ENCODE assay signal across 24 cellular contexts in genomic region chr5:71744009-71744792, GRCh38. TPM values are rescaled to one million over a fixed set of nuclear protein-coding genes. Genes with fewer than 3 reads are reported as not detected.
DNase-seq lines count a peak whose midpoint lies in the region; FAIRE-seq and TF ChIP-seq lines count a peak whose summit lies in the region.
"Had no signal": no experiment of that assay in that cellular context is flagged by ENCODE, and none has a peak within 500 bp of the region (broad histone marks: within the 10 kb centered on the region; RNA-seq: fewer than 3 reads in every experiment).

No MANE protein-coding gene starts in this region.

- peaks cover 0 to 16% (median 5%) of the 10 kb centered on the region in 4 donors for H3K4me1 ChIP-seq in esophagus muscularis mucosa
- H3K4me1 ChIP-seq in small intestine (ENCODE audit: control insufficient read depth in 2 of 2, insufficient read depth in 1 of 2, low read depth in 1 of 2, low read length in 1 of 2): peaks cover 5 to 13% of the 10 kb centered on the region in 2 donors
- H3K4me1 ChIP-seq in ascending aorta: no peaks in the 10 kb centered on the region
- no peaks in the 10 kb centered on the region for H3K4me1 ChIP-seq in effector memory CD4-positive, alpha-beta T cell (ENCODE audit: control insufficient read depth, insufficient read depth, low read length, poor library complexity, severe bottlenecking)
- H3K4me1 ChIP-seq: SJSA1 had no signal

- H3K27ac ChIP-seq in C4-2B (peak overlapping the region; percentile 99), esophagus muscularis mucosa (replicated peaks in 1 of 4) (no peak overlapping the region), small intestine (ENCODE audit: low read depth in 1 of 2, low read length in 1 of 2) (peak overlapping the region; percentile 62 to 71), ascending aorta (no peak overlapping the region)
- H3K27ac ChIP-seq in effector memory CD4-positive, alpha-beta T cell (ENCODE audit: insufficient read depth, low read length, poor library complexity, severe bottlenecking): no peak overlapping the region
- H3K27ac ChIP-seq: SJSA1 had no signal

- CTCF ChIA-PET in activated CD4-positive, alpha-beta memory T cell treated with anti-CD3 and anti-CD28 coated beads, Interleukin-2, amount 10 ng/mL, durations not matched to agents 7 days and 5 days (lab: Charles Lee): interaction anchor here (1.5 kb wide), 1 partner anchor 269 kb away, joined by 3 read pairs; no protein-coding TSS in a partner anchor

- no peak for TF ChIP-seq POLR2A in esophagus muscularis mucosa (IDR thresholded peaks at IDR 0.05; ENCODE audit: low read depth)

- WGBS in esophagus muscularis mucosa: 62% methylated on average over 6 of the region's 7 CpGs
- 23 to 45% (median 37%) methylated on average over 7 of the region's 7 CpGs for WGBS in small intestine, 3 donors

- no peaks in the 10 kb centered on the region for H3K36me3 Mint-ChIP-seq in activated CD4-positive, alpha-beta memory T cell treated with anti-CD3 and anti-CD28 coated beads, Interleukin-2, amount 10 ng/mL, durations not matched to agents 7 days and 5 days (ENCODE audit: low read depth)

- peak; percentile 59 for DNase-seq in LNCaP clone FGC (ENCODE audit: low read depth)
- peak; percentile 74 for DNase-seq in esophagus muscularis mucosa (ENCODE audit: extremely low spot score)
- peak; percentile 89 for DNase-seq in small intestine
- no peak for DNase-seq in iPS-NIHi7 (ENCODE audit: extremely low spot score)
- DNase-seq in activated CD4-positive, alpha-beta memory T cell treated with anti-CD3 and anti-CD28 coated beads, Interleukin-2, amount 10 ng/mL, durations not matched to agents 7 days and 5 days: no peak
- no peak for DNase-seq in ascending aorta (ENCODE audit: low spot score in 2 of 2)
- no peak for DNase-seq in effector memory CD4-positive, alpha-beta T cell
- DNase-seq: C1 segment of cervical spinal cord; COR-L47; DMS153; EL; Karpas-422; NCI-H1105 treated with DMSO at 0.1 percent for 48 hours; NCI-H1694 treated with DMSO at 0.1 percent for 48 hours; NCI-H2107; NCI-H2227 treated with DMSO at 0.1 percent for 48 hours; NCI-H524; NK-92 treated with Interleukin-12 subunit alpha and Interleukin-12 subunit beta, amount 100 ng/mL, for 24 hours; RPMI8226 had no signal

- no peak for FAIRE-seq in small intestine (lab: Jason Lieb, UNC)
- FAIRE-seq: H1 had no signal

- H3K27ac Mint-ChIP-seq in activated CD4-positive, alpha-beta memory T cell treated with anti-CD3 and anti-CD28 coated beads, Interleukin-2, amount 10 ng/mL, durations not matched to agents 7 days and 5 days: no peak overlapping the region

- no peaks in the 10 kb centered on the region for H3K4me1 Mint-ChIP-seq in activated CD4-positive, alpha-beta memory T cell treated with anti-CD3 and anti-CD28 coated beads, Interleukin-2, amount 10 ng/mL, durations not matched to agents 7 days and 5 days

- no peaks in the 10 kb centered on the region for H3K9me3 Mint-ChIP-seq in activated CD4-positive, alpha-beta memory T cell treated with anti-CD3 and anti-CD28 coated beads, Interleukin-2, amount 10 ng/mL, durations not matched to agents 7 days and 5 days

- no peak for TF ChIP-seq CTCF in C4-2B (conservative IDR thresholded peaks at IDR 0.05)
- TF ChIP-seq CTCF in LNCaP clone FGC (IDR thresholded peaks at IDR 0.05; ENCODE audit: control insufficient read depth, extremely low read depth, insufficient read depth): no peak
- TF ChIP-seq CTCF in esophagus muscularis mucosa (IDR thresholded peaks at IDR 0.05): no peak
- TF ChIP-seq CTCF in ascending aorta (IDR thresholded peaks at IDR 0.05): no peak

- no peak for TF ChIP-seq EP300 in esophagus muscularis mucosa (IDR thresholded peaks at IDR 0.05)

- no peak overlapping the region for H3K4me3 ChIP-seq in LNCaP clone FGC (ENCODE audit: low read depth, low read length)
- H3K4me3 ChIP-seq in esophagus muscularis mucosa: no peak overlapping the region
- no peak overlapping the region for H3K4me3 ChIP-seq in small intestine (ENCODE audit: low read depth in 1 of 2, low read length in 2 of 2)
- no peak overlapping the region for H3K4me3 ChIP-seq in ascending aorta
- H3K4me3 ChIP-seq in effector memory CD4-positive, alpha-beta T cell (ENCODE audit: insufficient read depth, low read depth, low read length, poor library complexity, severe bottlenecking): no peak overlapping the region
- H3K4me3 ChIP-seq: SJSA1 had no signal

- H3K36me3 ChIP-seq in esophagus muscularis mucosa (no peaks in the 10 kb centered on the region), small intestine (ENCODE audit: control insufficient read depth in 2 of 2, insufficient read depth in 2 of 2, low read length in 2 of 2) (no peaks in the 10 kb centered on the region), ascending aorta (no peaks in the 10 kb centered on the region)
- H3K36me3 ChIP-seq in effector memory CD4-positive, alpha-beta T cell (ENCODE audit: control insufficient read depth, insufficient read depth, low read length): no peaks in the 10 kb centered on the region
- H3K36me3 ChIP-seq: SJSA1 had no signal

- no peak overlapping the region for H3K4me3 Mint-ChIP-seq in activated CD4-positive, alpha-beta memory T cell treated with anti-CD3 and anti-CD28 coated beads, Interleukin-2, amount 10 ng/mL, durations not matched to agents 7 days and 5 days

- no peaks in the 10 kb centered on the region for H3K9me3 ChIP-seq in esophagus muscularis mucosa
- H3K9me3 ChIP-seq in small intestine (ENCODE audit: control insufficient read depth, low read depth): no peaks in the 10 kb centered on the region
- H3K9me3 ChIP-seq in ascending aorta: no peaks in the 10 kb centered on the region
- no peaks in the 10 kb centered on the region for H3K9me3 ChIP-seq in effector memory CD4-positive, alpha-beta T cell (ENCODE audit: control insufficient read depth, low read length)
- H3K9me3 ChIP-seq: SJSA1 had no signal

- H3K27me3 Mint-ChIP-seq in activated CD4-positive, alpha-beta memory T cell treated with anti-CD3 and anti-CD28 coated beads, Interleukin-2, amount 10 ng/mL, durations not matched to agents 7 days and 5 days: peaks cover 12% of the 10 kb centered on the region

- intact Hi-C loops in esophagus muscularis mucosa (cut with DNase I): no loop called here
- intact Hi-C loops in ascending aorta (cut with DNase I): no loop called here

- no peaks in the 10 kb centered on the region for H3K27me3 ChIP-seq in esophagus muscularis mucosa
- H3K27me3 ChIP-seq in small intestine (ENCODE audit: control insufficient read depth in 2 of 2, insufficient read depth in 2 of 2, low read length in 2 of 2): no peaks in the 10 kb centered on the region
- no peaks in the 10 kb centered on the region for H3K27me3 ChIP-seq in ascending aorta
- no peaks in the 10 kb centered on the region for H3K27me3 ChIP-seq in effector memory CD4-positive, alpha-beta T cell (replicated peaks; ENCODE audit: control insufficient read depth, insufficient read depth, low read length, poor library complexity, severe bottlenecking)
- H3K27me3 ChIP-seq: SJSA1 had no signal

- POLR2A ChIA-PET in activated CD4-positive, alpha-beta memory T cell treated with anti-CD3 and anti-CD28 coated beads, Interleukin-2, amount 10 ng/mL, durations not matched to agents 7 days and 5 days (lab: Charles Lee): no interaction called here

RNA-seq across cellular contexts. Expression of gene CARTPT, which starts 25.1 kb away (rescaled TPM):
- total RNA-seq in esophagus muscularis mucosa (10 to 100 TPM in 2 of 4 donors, 1 to 10 TPM in 2; 7.1 to 24.7 (median 15.5) TPM), ascending aorta (12.7 TPM)
- 1 to 10 TPM in 1 of 3 donors, not detected in 2; 1.4 TPM for polyA plus RNA-seq in small intestine
- total RNA-seq in activated CD4-positive, alpha-beta memory T cell treated with anti-CD3 and anti-CD28 coated beads, Interleukin-2, amount 10 ng/mL, durations not matched to agents 7 days and 5 days: not detected
- total RNA-seq: A673, H1, OCI-LY7, SJSA1 had no signal
- polyA plus RNA-seq: H1 had no signal

Comparison
In these comparisons a context has a peak if more than half of its experiments do, and no peak if none do; other contexts are left out.
1. H3K27ac ChIP-seq: peak in C4-2B (single experiment) and small intestine (2 of 2); none in esophagus muscularis mucosa (0 of 4), ascending aorta (0 of 2) and effector memory CD4-positive, alpha-beta T cell (single experiment).
2. DNase-seq: peak in LNCaP clone FGC (single experiment), esophagus muscularis mucosa (single experiment) and small intestine (single experiment); none in iPS-NIHi7 (single experiment), activated CD4-positive, alpha-beta memory T cell treated with anti-CD3 and anti-CD28 coated beads, Interleukin-2, amount 10 ng/mL, durations not matched to agents 7 days and 5 days (single experiment), ascending aorta (0 of 2) and effector memory CD4-positive, alpha-beta T cell (0 of 3).
3. RNA of gene CARTPT, which starts 25.1 kb away (total RNA-seq): 7.1 to 24.7 TPM in esophagus muscularis mucosa and 12.7 TPM in ascending aorta (single experiment); not detected in activated CD4-positive, alpha-beta memory T cell treated with anti-CD3 and anti-CD28 coated beads, Interleukin-2, amount 10 ng/mL, durations not matched to agents 7 days and 5 days; every median in the first group is over 4 times any median in the second.